Comparison of ENCODE assay signal across 29 cellular contexts in genomic region chr2:127429844-127430425, GRCh38. TPM values are rescaled to one million over a fixed set of nuclear protein-coding genes. Genes with fewer than 3 reads are reported as not detected.
"Had no signal": no experiment of that assay in that cellular context is flagged by ENCODE, and none has a peak within 500 bp of the region (broad histone marks: within the 10 kb centered on the region; RNA-seq: fewer than 3 reads in every experiment).

No MANE protein-coding gene starts in this region.

- H3K36me3 ChIP-seq: brain microvascular endothelial cell, cardiac muscle cell, SJCRH30 had no signal

- DNase-seq: activated CD4-positive, alpha-beta T cell treated with anti-CD3 and anti-CD28 coated beads for 4 hours; activated CD4-positive, alpha-beta T cell treated with anti-CD3 and anti-CD28 coated beads, Interleukin-2, amount 50 U/mL, for 48 hours; activated CD8-positive, alpha-beta memory T cell treated with anti-CD3 and anti-CD28 coated beads, Interleukin-2, amount 50 U/mL, for 4 hours; activated effector memory CD4-positive, alpha-beta T cell treated with anti-CD3 and anti-CD28 coated beads, Interleukin-2, amount 50 U/mL, for 16 hours; activated naive CD4-positive, alpha-beta T cell treated with Interleukin-2 at 50 U/mL for 16 hours; activated T-cell treated with anti-CD3 and anti-CD28 coated beads, Interleukin-2, amount 50 U/mL, for 1 hour; brain microvascular endothelial cell; IMR-90; Kasumi-1; KBM-7; NCI-H1105 treated with DMSO at 0.1 percent for 48 hours; NCI-H1436 treated with DMSO at 0.1 percent for 48 hours; NCI-H187; NCI-H2081 treated with DMSO at 0.1 percent for 48 hours; NCI-H2171; NCI-H226; NCI-H526; NCI-H774; NK-92 treated with Interleukin-12 subunit alpha and Interleukin-12 subunit beta, amount 100 ng/mL, for 24 hours; OCI-M1; Right ventricle myocardium superior; RPMI8226; SJCRH30; SK-N-SH; T-helper 1 cell had no signal

- H3K27ac ChIP-seq: brain microvascular endothelial cell, cardiac muscle cell, SJCRH30, VCaP had no signal

- H3K4me2 ChIP-seq: SK-N-SH had no signal

- H3K27me3 ChIP-seq: brain microvascular endothelial cell, SJCRH30 had no signal

- H3K4me3 ChIP-seq: cardiac muscle cell, SJCRH30 had no signal

- H3K9ac ChIP-seq: SK-N-SH had no signal

- H3K9me3 ChIP-seq: SJCRH30, SK-N-SH had no signal

RNA-seq across cellular contexts. Expression of gene PROC, which starts 11.7 kb away (rescaled TPM):
- total RNA-seq: activated naive CD4-positive, alpha-beta T cell treated with anti-CD3 and anti-CD28 coated beads, Interleukin-2, amount 50 U/mL, for 72 hours; cardiac muscle cell; IMR-90; Right ventricle myocardium superior; SJCRH30; T-helper 2 cell treated with Interferon-gamma antibody and Interleukin-4, amounts not matched to agents 100 ng/mL and 5 ng/mL, for 36 hours had no signal
- polyA plus RNA-seq: cardiac muscle cell had no signal
